8 cellular contexts compared by ENCODE assay signal in the genomic region with DNA sequence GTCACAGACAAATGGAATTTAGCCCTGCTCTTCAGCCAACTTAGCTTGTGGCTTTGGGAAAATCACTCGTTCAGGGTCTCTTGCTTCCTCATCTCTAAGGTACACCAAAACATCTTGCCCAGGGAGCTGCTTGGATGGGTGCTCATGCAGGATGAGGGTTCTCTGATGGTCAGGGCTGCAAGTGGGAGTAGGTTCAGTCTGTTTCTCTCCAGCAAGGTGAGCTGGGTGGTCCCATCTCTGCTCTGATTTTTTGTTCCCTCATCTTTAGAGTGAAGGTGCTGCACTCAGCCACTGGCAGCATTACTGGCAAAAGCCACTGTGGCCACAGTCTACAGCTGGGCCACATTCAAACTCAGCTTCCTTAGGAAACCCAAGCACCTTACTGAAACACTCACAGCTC.
"Had no signal": no experiment of that assay in that cellular context is flagged by ENCODE, and none has a peak within 500 bp of the region (broad histone marks: within the 10 kb centered on the region; RNA-seq: fewer than 3 reads in every experiment).

No MANE protein-coding gene starts in this region.

- H3K9ac ChIP-seq: GM23248 had no signal

- H2AFZ ChIP-seq: GM23248 had no signal

- H3K27ac ChIP-seq: GM23248, HL-60 had no signal

- H3K4me3 ChIP-seq: GM23248 had no signal

- FAIRE-seq: H54, HepG2 had no signal

- DNase-seq: GM23248, GOT3, H9, HCEC 1CT, KBM-7 had no signal
